In genomic region chr9:135530146-135530545, GRCh38 we compare ENCODE assay signal across 22 cellular contexts. TPM values are rescaled to one million over a fixed set of nuclear protein-coding genes. Genes with fewer than 3 reads are reported as not detected.
"Had no signal": no experiment of that assay in that cellular context is flagged by ENCODE, and none has a peak within 500 bp of the region (broad histone marks: within the 10 kb centered on the region; RNA-seq: fewer than 3 reads in every experiment).

No MANE protein-coding gene starts in this region.

- H3K4me1 ChIP-seq: foreskin keratinocyte, parathyroid adenoma, spleen, thyroid gland had no signal

- H3K9me3 Mint-ChIP-seq: activated CD4-positive, alpha-beta T cell treated with anti-CD3 and anti-CD28 coated beads, Interleukin-2, amount 10 ng/mL, durations not matched to agents 7 days and 5 days; activated naive CD4-positive, alpha-beta T cell treated with anti-CD3 and anti-CD28 coated beads, Interleukin-2, amount 10 ng/mL, durations not matched to agents 7 days and 5 days; activated naive CD8-positive, alpha-beta T cell treated with anti-CD3 and anti-CD28 coated beads, Interleukin-2, amount 50 U/mL, for 24 hours; stimulated activated naive B cell treated with anti-CD40 and anti-IgM and Interleukin-4, amounts not matched to agents 10 μg/mL and 1 μg/mL and 100 μg/mL, for 72 hours; T-helper 1 cell treated with Interleukin-12 subunit alpha and Interleukin-12 subunit beta and Interleukin-4 antibody, amounts not matched to agents 30 μg/mL and 1 μg/mL, for 36 hours had no signal

- H3K27me3 ChIP-seq: hepatocyte, thyroid gland had no signal

- H3K27ac Mint-ChIP-seq: activated CD4-positive, alpha-beta T cell treated with anti-CD3 and anti-CD28 coated beads, Interleukin-2, amount 10 ng/mL, durations not matched to agents 7 days and 5 days; activated naive CD4-positive, alpha-beta T cell treated with anti-CD3 and anti-CD28 coated beads, Interleukin-2, amount 10 ng/mL, durations not matched to agents 7 days and 5 days; activated naive CD8-positive, alpha-beta T cell treated with anti-CD3 and anti-CD28 coated beads, Interleukin-2, amount 50 U/mL, for 24 hours; brain; stimulated activated naive B cell treated with anti-CD40 and anti-IgM and Interleukin-4, amounts not matched to agents 10 μg/mL and 1 μg/mL and 100 μg/mL, for 72 hours; T-helper 1 cell treated with Interleukin-12 subunit alpha and Interleukin-12 subunit beta and Interleukin-4 antibody, amounts not matched to agents 30 μg/mL and 1 μg/mL, for 36 hours had no signal

- H3K4me1 Mint-ChIP-seq: activated naive CD4-positive, alpha-beta T cell treated with anti-CD3 and anti-CD28 coated beads, Interleukin-2, amount 10 ng/mL, durations not matched to agents 7 days and 5 days; activated naive CD8-positive, alpha-beta T cell treated with anti-CD3 and anti-CD28 coated beads, Interleukin-2, amount 50 U/mL, for 24 hours; brain; naive thymus-derived CD8-positive, alpha-beta T cell; stimulated activated naive B cell treated with anti-CD40 and anti-IgM and Interleukin-4, amounts not matched to agents 10 μg/mL and 1 μg/mL and 100 μg/mL, for 72 hours had no signal

- H3K4me3 ChIP-seq: hepatocyte, spleen, thyroid gland had no signal

- ATAC-seq: activated CD4-positive, CD25-positive, alpha-beta regulatory T cell treated with anti-CD3 and anti-CD28 coated beads, Interleukin-2, amount 50 U/mL, for 24 hours; activated naive CD8-positive, alpha-beta T cell treated with anti-CD3 and anti-CD28 coated beads, Interleukin-2, amount 50 U/mL, for 24 hours; foreskin keratinocyte; naive thymus-derived CD8-positive, alpha-beta T cell; stimulated activated naive B cell treated with anti-CD40 and anti-IgM and Interleukin-4, amounts not matched to agents 10 μg/mL and 1 μg/mL and 100 μg/mL, for 72 hours had no signal

- DNase-seq: activated CD4-positive, alpha-beta T cell treated with anti-CD3 and anti-CD28 coated beads, Interleukin-2, amount 10 ng/mL, durations not matched to agents 7 days and 5 days; activated naive CD4-positive, alpha-beta T cell treated with anti-CD3 and anti-CD28 coated beads, Interleukin-2, amount 10 ng/mL, durations not matched to agents 7 days and 5 days; activated naive CD8-positive, alpha-beta T cell treated with anti-CD3 and anti-CD28 coated beads, Interleukin-2, amount 50 U/mL, for 24 hours; anterior cingulate cortex; caudate nucleus; foreskin keratinocyte; mesenchymal stem cell; stimulated activated CD4-positive, alpha-beta T cell treated with anti-CD3 and anti-CD28 coated beads, Interleukin-4, amount 100 ng/mL, for 4 hours; stimulated activated naive B cell treated with anti-CD40 and anti-IgM and Interleukin-4, amounts not matched to agents 10 μg/mL and 1 μg/mL and 100 μg/mL, for 72 hours; thyroid gland had no signal

- H3K36me3 Mint-ChIP-seq: activated naive CD4-positive, alpha-beta T cell treated with anti-CD3 and anti-CD28 coated beads, Interleukin-2, amount 10 ng/mL, durations not matched to agents 7 days and 5 days; brain; stimulated activated naive B cell treated with anti-CD40 and anti-IgM and Interleukin-4, amounts not matched to agents 10 μg/mL and 1 μg/mL and 100 μg/mL, for 72 hours had no signal

- H3K4me3 Mint-ChIP-seq: activated CD4-positive, alpha-beta T cell treated with anti-CD3 and anti-CD28 coated beads, Interleukin-2, amount 10 ng/mL, durations not matched to agents 7 days and 5 days; activated naive CD4-positive, alpha-beta T cell treated with anti-CD3 and anti-CD28 coated beads, Interleukin-2, amount 10 ng/mL, durations not matched to agents 7 days and 5 days; activated naive CD8-positive, alpha-beta T cell treated with anti-CD3 and anti-CD28 coated beads, Interleukin-2, amount 50 U/mL, for 24 hours; brain; naive thymus-derived CD8-positive, alpha-beta T cell; stimulated activated naive B cell treated with anti-CD40 and anti-IgM and Interleukin-4, amounts not matched to agents 10 μg/mL and 1 μg/mL and 100 μg/mL, for 72 hours; T-helper 1 cell treated with Interleukin-12 subunit alpha and Interleukin-12 subunit beta and Interleukin-4 antibody, amounts not matched to agents 30 μg/mL and 1 μg/mL, for 36 hours had no signal

- H3K27ac ChIP-seq: foreskin keratinocyte, hepatocyte, parathyroid adenoma, spleen, thyroid gland had no signal

- H3K9me3 ChIP-seq: spleen, thyroid gland had no signal

- H3K36me3 ChIP-seq: spleen, thyroid gland had no signal

RNA-seq across cellular contexts. Expression of gene LCN1, which starts 8.9 kb away (rescaled TPM):
- total RNA-seq: activated CD4-positive, alpha-beta T cell treated with anti-CD3 and anti-CD28 coated beads, Interleukin-2, amount 10 ng/mL, durations not matched to agents 7 days and 5 days; activated CD8-positive, alpha-beta memory T cell treated with anti-CD3 and anti-CD28 coated beads for 36 hours; epithelial cell of proximal tubule; fibroblast of lung; foreskin keratinocyte; hepatocyte; lower leg skin; naive thymus-derived CD8-positive, alpha-beta T cell; spleen; subcutaneous adipose tissue; thyroid gland had no signal
- polyA plus RNA-seq: fibroblast of lung; foreskin keratinocyte; hepatocyte; naive thymus-derived CD8-positive, alpha-beta T cell had no signal

RNA-seq across cellular contexts. Expression of gene OBP2A, which starts 15.8 kb away (rescaled TPM):
- total RNA-seq: activated CD4-positive, alpha-beta T cell treated with anti-CD3 and anti-CD28 coated beads, Interleukin-2, amount 10 ng/mL, durations not matched to agents 7 days and 5 days; activated CD8-positive, alpha-beta memory T cell treated with anti-CD3 and anti-CD28 coated beads for 36 hours; epithelial cell of proximal tubule; fibroblast of lung; foreskin keratinocyte; hepatocyte; naive thymus-derived CD8-positive, alpha-beta T cell; subcutaneous adipose tissue; thyroid gland had no signal
- polyA plus RNA-seq: fibroblast of lung; foreskin keratinocyte; hepatocyte; naive thymus-derived CD8-positive, alpha-beta T cell; spleen had no signal

RNA-seq across cellular contexts. Expression of gene PAEP, which starts 31.4 kb away (rescaled TPM):
- total RNA-seq: activated CD4-positive, alpha-beta T cell treated with anti-CD3 and anti-CD28 coated beads, Interleukin-2, amount 10 ng/mL, durations not matched to agents 7 days and 5 days; activated CD8-positive, alpha-beta memory T cell treated with anti-CD3 and anti-CD28 coated beads for 36 hours; epithelial cell of proximal tubule; fibroblast of lung; foreskin keratinocyte; hepatocyte; naive thymus-derived CD8-positive, alpha-beta T cell; spleen; subcutaneous adipose tissue; thyroid gland had no signal
- polyA plus RNA-seq: fibroblast of lung; foreskin keratinocyte; hepatocyte; naive thymus-derived CD8-positive, alpha-beta T cell; spleen had no signal

RNA-seq across cellular contexts. Expression of gene PPP1R26, which starts 50.6 kb away (rescaled TPM):
- polyA plus RNA-seq: naive thymus-derived CD8-positive, alpha-beta T cell had no signal
